Comparison of ENCODE assay signal across 1 cellular context in the genomic region with DNA sequence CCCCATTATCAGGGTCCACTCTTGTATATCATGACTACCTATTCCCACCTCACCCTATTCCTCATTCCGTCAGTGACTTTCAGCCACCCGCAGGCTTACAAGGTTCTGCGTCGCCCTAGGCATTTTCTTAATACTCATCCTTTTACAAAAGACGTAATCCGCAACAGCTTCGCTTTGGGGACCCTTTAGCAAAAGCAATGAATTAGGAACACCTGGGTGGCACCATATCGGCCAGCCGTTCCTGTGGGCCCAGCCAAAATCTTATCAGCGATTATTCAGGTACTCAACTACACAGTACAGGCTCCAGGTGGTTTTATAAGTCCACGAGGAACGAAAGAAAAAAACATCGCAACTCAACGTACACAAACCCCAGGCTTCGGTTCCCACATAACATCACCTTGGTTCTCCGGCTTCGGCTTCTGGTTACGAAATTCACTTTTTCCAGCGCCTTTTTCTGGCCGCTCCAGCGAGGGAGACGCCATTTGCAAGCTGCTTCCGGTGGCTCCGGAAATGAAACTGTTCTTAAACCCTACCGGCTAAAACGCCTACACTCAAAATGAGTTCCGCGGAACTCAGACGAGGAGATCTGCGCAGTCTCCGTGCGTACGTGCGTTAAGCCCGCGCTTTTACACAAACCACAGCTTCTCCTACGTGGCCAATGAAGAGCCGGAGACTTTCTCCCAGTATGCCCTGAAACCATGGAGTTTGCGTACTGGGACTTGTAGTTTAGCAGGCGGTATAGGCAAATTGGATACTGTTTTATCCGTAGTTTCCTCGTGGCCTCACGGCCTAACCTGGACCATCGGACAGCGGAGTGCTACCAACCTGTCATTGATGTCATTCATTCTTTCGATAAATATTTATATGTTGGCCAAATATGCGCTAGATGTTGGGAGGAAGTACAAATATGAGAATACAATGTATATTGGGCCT.
TF ChIP-seq lines count a peak whose summit lies in the region.

A gene (minus strand): TSS at position 494 of the 933 bp plus-strand sequence. CDS start 12 bp downstream, at position 482.

TF ChIP-seq in GM12878, 131 proteins besides CTCF, POLR2A, EP300 and RAD21 (continued from another document):
- TF ChIP-seq, protein P1, sequence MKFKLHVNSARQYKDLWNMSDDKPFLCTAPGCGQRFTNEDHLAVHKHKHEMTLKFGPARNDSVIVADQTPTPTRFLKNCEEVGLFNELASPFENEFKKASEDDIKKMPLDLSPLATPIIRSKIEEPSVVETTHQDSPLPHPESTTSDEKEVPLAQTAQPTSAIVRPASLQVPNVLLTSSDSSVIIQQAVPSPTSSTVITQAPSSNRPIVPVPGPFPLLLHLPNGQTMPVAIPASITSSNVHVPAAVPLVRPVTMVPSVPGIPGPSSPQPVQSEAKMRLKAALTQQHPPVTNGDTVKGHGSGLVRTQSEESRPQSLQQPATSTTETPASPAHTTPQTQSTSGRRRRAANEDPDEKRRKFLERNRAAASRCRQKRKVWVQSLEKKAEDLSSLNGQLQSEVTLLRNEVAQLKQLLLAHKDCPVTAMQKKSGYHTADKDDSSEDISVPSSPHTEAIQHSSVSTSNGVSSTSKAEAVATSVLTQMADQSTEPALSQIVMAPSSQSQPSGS (IDR thresholded peaks at IDR 0.05; ENCODE audit: low read length): peak; percentile 81
- TF ChIP-seq MYC (IDR thresholded peaks at IDR 0.05; ENCODE audit: insufficient read depth, insufficient read length, insufficient replicate concordance, low read length, severe bottlenecking) (no peak), STAT3 (IDR thresholded peaks at IDR 0.05; ENCODE audit: low read depth, low read length) (no peak), MXI1 (IDR thresholded peaks at IDR 0.05; ENCODE audit: low read depth, low read length) (peak; percentile 89), CBFB (IDR thresholded peaks at IDR 0.05; ENCODE audit: low read depth) (peak; percentile 71; the same call in 1 of the 2 replicates), CREM (IDR thresholded peaks at IDR 0.05; ENCODE audit: low read depth) (peak; percentile 81), FOXK2 (IDR thresholded peaks at IDR 0.05) (no peak), NR2F1 (conservative IDR thresholded peaks at IDR 0.05) (no peak), FOS (IDR thresholded peaks at IDR 0.05; ENCODE audit: borderline replicate concordance, extremely low read depth, insufficient read length) (no peak), GATAD2B (conservative IDR thresholded peaks at IDR 0.05; ENCODE audit: low read depth) (0 out of 2 replicates have a peak, but pooled peaks have one; percentile 17), SUPT20H (IDR thresholded peaks at IDR 0.05; ENCODE audit: borderline replicate concordance, control insufficient read depth, low read depth, low read length) (no peak), TAF1 (IDR thresholded peaks at IDR 0.05; ENCODE audit: borderline replicate concordance, low read depth, low read length) (peak; percentile 98), TCF7 (IDR thresholded peaks at IDR 0.05; ENCODE audit: borderline replicate concordance) (peak; percentile 56; the same call in 1 of the 2 replicates), SMARCA5 (IDR thresholded peaks at IDR 0.05) (peak; percentile 20; the same call in 1 of the 2 replicates), MTA2 (IDR thresholded peaks at IDR 0.05; ENCODE audit: low read depth) (peak; percentile 74), POU2F2 (IDR thresholded peaks at IDR 0.05; ENCODE audit: borderline replicate concordance, low read depth, low read length) (peak; percentile 60; the same call in 1 of the 3 replicates), SIX5 (IDR thresholded peaks at IDR 0.05; ENCODE audit: low read depth, low read length, severe bottlenecking) (peak; percentile 72), ATF7 (IDR thresholded peaks at IDR 0.05; ENCODE audit: low read depth) (0 out of 2 replicates have a peak, but pooled peaks have one; percentile 61), RELA (IDR thresholded peaks at IDR 0.05; ENCODE audit: borderline replicate concordance, partially characterized antibody) (peak; percentile 65), PML (IDR thresholded peaks at IDR 0.05; ENCODE audit: low read length) (peak; percentile 95), ETV6 (conservative IDR thresholded peaks at IDR 0.05 in 1 of 2, IDR thresholded peaks at IDR 0.05 in 1 of 2; ENCODE audit: borderline replicate concordance in 1 of 2, low read depth in 1 of 2) (peak in 1 of 2 experiments; percentile 95; a peak in 2 of 4 replicates), TCF12 (IDR thresholded peaks at IDR 0.05; ENCODE audit: low read depth, low read length) (peak; percentile 70; the same call in 1 of the 2 replicates), TCF3 (IDR thresholded peaks at IDR 0.05; ENCODE audit: borderline replicate concordance, insufficient read depth, low read depth, low read length) (peak; percentile 58; the same call in 1 of the 2 replicates), TARDBP (IDR thresholded peaks at IDR 0.05; ENCODE audit: borderline replicate concordance) (peak; percentile 39; the same call in 1 of the 2 replicates), BACH1 (IDR thresholded peaks at IDR 0.05; ENCODE audit: borderline replicate concordance) (no peak), SMC3 (IDR thresholded peaks at IDR 0.05; ENCODE audit: borderline replicate concordance, low read length) (peak; percentile 9; the same call in 1 of the 2 replicates), DPF2 (IDR thresholded peaks at IDR 0.05) (0 out of 2 replicates have a peak, but pooled peaks have one; percentile 29)
- TF ChIP-seq, protein P2, sequence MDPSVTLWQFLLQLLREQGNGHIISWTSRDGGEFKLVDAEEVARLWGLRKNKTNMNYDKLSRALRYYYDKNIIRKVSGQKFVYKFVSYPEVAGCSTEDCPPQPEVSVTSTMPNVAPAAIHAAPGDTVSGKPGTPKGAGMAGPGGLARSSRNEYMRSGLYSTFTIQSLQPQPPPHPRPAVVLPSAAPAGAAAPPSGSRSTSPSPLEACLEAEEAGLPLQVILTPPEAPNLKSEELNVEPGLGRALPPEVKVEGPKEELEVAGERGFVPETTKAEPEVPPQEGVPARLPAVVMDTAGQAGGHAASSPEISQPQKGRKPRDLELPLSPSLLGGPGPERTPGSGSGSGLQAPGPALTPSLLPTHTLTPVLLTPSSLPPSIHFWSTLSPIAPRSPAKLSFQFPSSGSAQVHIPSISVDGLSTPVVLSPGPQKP (IDR thresholded peaks at IDR 0.05; ENCODE audit: low read depth, low read length): peak; percentile 96; the same call in 1 of the 2 replicates
- TF ChIP-seq, protein P3, sequence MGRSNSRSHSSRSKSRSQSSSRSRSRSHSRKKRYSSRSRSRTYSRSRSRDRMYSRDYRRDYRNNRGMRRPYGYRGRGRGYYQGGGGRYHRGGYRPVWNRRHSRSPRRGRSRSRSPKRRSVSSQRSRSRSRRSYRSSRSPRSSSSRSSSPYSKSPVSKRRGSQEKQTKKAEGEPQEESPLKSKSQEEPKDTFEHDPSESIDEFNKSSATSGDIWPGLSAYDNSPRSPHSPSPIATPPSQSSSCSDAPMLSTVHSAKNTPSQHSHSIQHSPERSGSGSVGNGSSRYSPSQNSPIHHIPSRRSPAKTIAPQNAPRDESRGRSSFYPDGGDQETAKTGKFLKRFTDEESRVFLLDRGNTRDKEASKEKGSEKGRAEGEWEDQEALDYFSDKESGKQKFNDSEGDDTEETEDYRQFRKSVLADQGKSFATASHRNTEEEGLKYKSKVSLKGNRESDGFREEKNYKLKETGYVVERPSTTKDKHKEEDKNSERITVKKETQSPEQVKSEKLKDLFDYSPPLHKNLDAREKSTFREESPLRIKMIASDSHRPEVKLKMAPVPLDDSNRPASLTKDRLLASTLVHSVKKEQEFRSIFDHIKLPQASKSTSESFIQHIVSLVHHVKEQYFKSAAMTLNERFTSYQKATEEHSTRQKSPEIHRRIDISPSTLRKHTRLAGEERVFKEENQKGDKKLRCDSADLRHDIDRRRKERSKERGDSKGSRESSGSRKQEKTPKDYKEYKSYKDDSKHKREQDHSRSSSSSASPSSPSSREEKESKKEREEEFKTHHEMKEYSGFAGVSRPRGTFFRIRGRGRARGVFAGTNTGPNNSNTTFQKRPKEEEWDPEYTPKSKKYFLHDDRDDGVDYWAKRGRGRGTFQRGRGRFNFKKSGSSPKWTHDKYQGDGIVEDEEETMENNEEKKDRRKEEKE (IDR thresholded peaks at IDR 0.05): no peak
- TF ChIP-seq, protein P4, sequence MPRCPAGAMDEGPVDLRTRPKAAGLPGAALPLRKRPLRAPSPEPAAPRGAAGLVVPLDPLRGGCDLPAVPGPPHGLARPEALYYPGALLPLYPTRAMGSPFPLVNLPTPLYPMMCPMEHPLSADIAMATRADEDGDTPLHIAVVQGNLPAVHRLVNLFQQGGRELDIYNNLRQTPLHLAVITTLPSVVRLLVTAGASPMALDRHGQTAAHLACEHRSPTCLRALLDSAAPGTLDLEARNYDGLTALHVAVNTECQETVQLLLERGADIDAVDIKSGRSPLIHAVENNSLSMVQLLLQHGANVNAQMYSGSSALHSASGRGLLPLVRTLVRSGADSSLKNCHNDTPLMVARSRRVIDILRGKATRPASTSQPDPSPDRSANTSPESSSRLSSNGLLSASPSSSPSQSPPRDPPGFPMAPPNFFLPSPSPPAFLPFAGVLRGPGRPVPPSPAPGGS (IDR thresholded peaks at IDR 0.05; ENCODE audit: borderline replicate concordance, insufficient read depth, low read depth, low read length, poor library complexity, severe bottlenecking): no peak
- TF ChIP-seq, protein P5, sequence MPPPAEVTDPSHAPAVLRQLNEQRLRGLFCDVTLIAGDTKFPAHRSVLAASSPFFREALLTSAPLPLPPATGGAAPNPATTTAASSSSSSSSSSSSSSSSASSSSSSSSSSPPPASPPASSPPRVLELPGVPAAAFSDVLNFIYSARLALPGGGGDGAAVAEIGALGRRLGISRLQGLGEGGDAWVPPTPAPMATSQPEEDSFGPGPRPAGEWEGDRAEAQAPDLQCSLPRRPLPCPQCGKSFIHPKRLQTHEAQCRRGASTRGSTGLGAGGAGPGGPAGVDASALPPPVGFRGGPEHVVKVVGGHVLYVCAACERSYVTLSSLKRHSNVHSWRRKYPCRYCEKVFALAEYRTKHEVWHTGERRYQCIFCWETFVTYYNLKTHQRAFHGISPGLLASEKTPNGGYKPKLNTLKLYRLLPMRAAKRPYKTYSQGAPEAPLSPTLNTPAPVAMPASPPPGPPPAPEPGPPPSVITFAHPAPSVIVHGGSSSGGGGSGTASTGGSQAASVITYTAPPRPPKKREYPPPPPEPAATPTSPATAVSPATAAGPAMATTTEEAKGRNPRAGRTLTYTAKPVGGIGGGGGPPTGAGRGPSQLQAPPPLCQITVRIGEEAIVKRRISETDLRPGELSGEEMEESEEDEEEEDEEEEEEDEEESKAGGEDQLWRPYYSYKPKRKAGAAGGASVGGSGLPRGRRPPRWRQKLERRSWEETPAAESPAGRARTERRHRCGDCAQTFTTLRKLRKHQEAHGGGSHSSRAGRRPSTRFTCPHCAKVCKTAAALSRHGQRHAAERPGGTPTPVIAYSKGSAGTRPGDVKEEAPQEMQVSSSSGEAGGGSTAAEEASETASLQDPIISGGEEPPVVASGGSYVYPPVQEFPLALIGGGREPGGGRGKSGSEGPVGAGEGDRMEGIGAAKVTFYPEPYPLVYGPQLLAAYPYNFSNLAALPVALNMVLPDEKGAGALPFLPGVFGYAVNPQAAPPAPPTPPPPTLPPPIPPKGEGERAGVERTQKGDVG (CRISPR knock-in tag; IDR thresholded peaks at IDR 0.05): no peak
- TF ChIP-seq, protein P6, sequence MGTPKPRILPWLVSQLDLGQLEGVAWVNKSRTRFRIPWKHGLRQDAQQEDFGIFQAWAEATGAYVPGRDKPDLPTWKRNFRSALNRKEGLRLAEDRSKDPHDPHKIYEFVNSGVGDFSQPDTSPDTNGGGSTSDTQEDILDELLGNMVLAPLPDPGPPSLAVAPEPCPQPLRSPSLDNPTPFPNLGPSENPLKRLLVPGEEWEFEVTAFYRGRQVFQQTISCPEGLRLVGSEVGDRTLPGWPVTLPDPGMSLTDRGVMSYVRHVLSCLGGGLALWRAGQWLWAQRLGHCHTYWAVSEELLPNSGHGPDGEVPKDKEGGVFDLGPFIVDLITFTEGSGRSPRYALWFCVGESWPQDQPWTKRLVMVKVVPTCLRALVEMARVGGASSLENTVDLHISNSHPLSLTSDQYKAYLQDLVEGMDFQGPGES (IDR thresholded peaks at IDR 0.05): no peak; the same call in 1 of the 2 replicates
- TF ChIP-seq, protein P7, sequence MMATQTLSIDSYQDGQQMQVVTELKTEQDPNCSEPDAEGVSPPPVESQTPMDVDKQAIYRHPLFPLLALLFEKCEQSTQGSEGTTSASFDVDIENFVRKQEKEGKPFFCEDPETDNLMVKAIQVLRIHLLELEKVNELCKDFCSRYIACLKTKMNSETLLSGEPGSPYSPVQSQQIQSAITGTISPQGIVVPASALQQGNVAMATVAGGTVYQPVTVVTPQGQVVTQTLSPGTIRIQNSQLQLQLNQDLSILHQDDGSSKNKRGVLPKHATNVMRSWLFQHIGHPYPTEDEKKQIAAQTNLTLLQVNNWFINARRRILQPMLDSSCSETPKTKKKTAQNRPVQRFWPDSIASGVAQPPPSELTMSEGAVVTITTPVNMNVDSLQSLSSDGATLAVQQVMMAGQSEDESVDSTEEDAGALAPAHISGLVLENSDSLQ (IDR thresholded peaks at IDR 0.05): peak; percentile 46; the same call in 1 of the 2 replicates
- TF ChIP-seq, protein P8, sequence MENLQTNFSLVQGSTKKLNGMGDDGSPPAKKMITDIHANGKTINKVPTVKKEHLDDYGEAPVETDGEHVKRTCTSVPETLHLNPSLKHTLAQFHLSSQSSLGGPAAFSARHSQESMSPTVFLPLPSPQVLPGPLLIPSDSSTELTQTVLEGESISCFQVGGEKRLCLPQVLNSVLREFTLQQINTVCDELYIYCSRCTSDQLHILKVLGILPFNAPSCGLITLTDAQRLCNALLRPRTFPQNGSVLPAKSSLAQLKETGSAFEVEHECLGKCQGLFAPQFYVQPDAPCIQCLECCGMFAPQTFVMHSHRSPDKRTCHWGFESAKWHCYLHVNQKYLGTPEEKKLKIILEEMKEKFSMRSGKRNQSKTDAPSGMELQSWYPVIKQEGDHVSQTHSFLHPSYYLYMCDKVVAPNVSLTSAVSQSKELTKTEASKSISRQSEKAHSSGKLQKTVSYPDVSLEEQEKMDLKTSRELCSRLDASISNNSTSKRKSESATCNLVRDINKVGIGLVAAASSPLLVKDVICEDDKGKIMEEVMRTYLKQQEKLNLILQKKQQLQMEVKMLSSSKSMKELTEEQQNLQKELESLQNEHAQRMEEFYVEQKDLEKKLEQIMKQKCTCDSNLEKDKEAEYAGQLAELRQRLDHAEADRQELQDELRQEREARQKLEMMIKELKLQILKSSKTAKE (IDR thresholded peaks at IDR 0.05; ENCODE audit: low read depth, poor library complexity, severe bottlenecking): peak; percentile 82
